Comparison of ENCODE assay signal across 9 cellular contexts in the genomic region with DNA sequence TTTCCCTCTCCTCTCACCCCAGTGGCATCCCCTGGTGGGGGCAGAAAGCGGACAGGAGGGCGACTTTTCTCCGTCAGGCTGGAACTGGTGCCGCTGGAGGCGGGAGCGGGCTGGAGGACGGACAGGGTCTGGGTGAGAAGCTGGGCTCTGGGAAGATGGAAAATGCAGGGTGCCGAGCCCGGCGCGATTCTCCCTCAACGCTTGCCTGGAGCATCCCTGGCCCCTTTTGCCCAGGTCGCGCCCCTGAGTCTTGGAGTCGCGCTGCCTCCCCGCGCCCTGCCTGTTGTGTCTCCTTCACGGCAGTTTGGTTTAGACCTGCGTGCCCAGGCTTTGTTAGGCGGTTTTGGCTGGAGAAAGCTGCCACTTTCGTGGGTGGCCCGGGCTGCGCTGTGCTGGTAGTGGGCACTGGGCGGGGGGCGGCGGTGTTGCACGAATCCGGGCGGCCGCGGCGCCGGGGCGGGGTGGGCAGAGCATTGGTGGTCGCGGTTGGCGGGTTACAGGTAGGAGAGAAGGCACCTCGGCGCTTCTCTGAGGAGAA. TPM values are rescaled to one million over a fixed set of nuclear protein-coding genes. Genes with fewer than 3 reads are reported as not detected.
A peak's percentile ranks its signal among the peaks of the same experiment; 100 is the strongest.
DNase-seq lines count a peak whose midpoint lies in the region; ATAC-seq and TF ChIP-seq lines count a peak whose summit lies in the region.
"Had no signal": no experiment of that assay in that cellular context is flagged by ENCODE, and none has a peak within 500 bp of the region (broad histone marks: within the 10 kb centered on the region; RNA-seq: fewer than 3 reads in every experiment).

No MANE protein-coding gene starts in this region.

- H3K4me1 ChIP-seq in adrenal gland (replicated peaks in 1 of 2): peaks cover 0 to 8% of the 10 kb centered on the region in 2 donors
- no peaks in the 10 kb centered on the region for H3K4me1 ChIP-seq in gastrocnemius medialis

- TF ChIP-seq CTCF in adrenal gland (IDR thresholded peaks at IDR 0.05): no peak
- TF ChIP-seq CTCF in gastrocnemius medialis (IDR thresholded peaks at IDR 0.05 in 4 of 5, conservative IDR thresholded peaks at IDR 0.05 in 1 of 5): no peak

- peaks cover 4% of the 10 kb centered on the region for H3K36me3 Mint-ChIP-seq in activated T-helper 1 cell treated with anti-CD3 and anti-CD28 coated beads, Interleukin-12 subunit alpha, Interleukin-12 subunit beta, Interleukin-2, Interleukin-4 antibody, amounts not matched to agents 30 ng/mL and 10 ng/mL and 1 ng/mL, durations not matched to agents 14 hours and 24 hours and 36 hours (ENCODE audit: low read depth)

- DNase-seq in H7 (peak; percentile 66), adrenal gland (peak in 5 of 7 donors; percentile 22 to 39 (median 26)), hypothalamus (lab: John Stamatoyannopoulos, UW) (peak in 44 of 51 donors; percentile 12 to 80 (median 50)), gastrocnemius medialis (no peak), epidermal melanocyte (ENCODE audit: insufficient read length, low spot score) (no peak), amniotic stem cell (lab: John Stamatoyannopoulos, UW) (no peak)
- DNase-seq in activated T-helper 1 cell treated with anti-CD3 and anti-CD28 coated beads, Interleukin-12 subunit alpha, Interleukin-12 subunit beta, Interleukin-2, Interleukin-4 antibody, amounts not matched to agents 30 ng/mL and 10 ng/mL and 1 ng/mL, durations not matched to agents 14 hours and 24 hours and 36 hours (ENCODE audit: low spot score): no peak
- DNase-seq: activated naive CD4-positive, alpha-beta T cell treated with anti-CD3 and anti-CD28 coated beads for 36 hours had no signal

- intact Hi-C loops in adrenal gland (cut with DNase I): no loop called here
- intact Hi-C loops in gastrocnemius medialis (cut with DNase I; ENCODE audit: low total_unique reads): no loop called here
- intact Hi-C loops in activated T-helper 1 cell treated with anti-CD3 and anti-CD28 coated beads, Interleukin-12 subunit alpha, Interleukin-12 subunit beta, Interleukin-2, Interleukin-4 antibody, amounts not matched to agents 30 ng/mL and 10 ng/mL and 1 ng/mL, durations not matched to agents 14 hours and 24 hours and 36 hours (cut with micrococcal nuclease): no loop called here

- no peak overlapping the region for H3K4me3 Mint-ChIP-seq in activated T-helper 1 cell treated with anti-CD3 and anti-CD28 coated beads, Interleukin-12 subunit alpha, Interleukin-12 subunit beta, Interleukin-2, Interleukin-4 antibody, amounts not matched to agents 30 ng/mL and 10 ng/mL and 1 ng/mL, durations not matched to agents 14 hours and 24 hours and 36 hours
- H3K4me3 Mint-ChIP-seq: activated naive CD4-positive, alpha-beta T cell treated with anti-CD3 and anti-CD28 coated beads for 36 hours had no signal

- no peak for TF ChIP-seq POLR2A in adrenal gland (IDR thresholded peaks at IDR 0.05)
- no peak for TF ChIP-seq POLR2A in gastrocnemius medialis (IDR thresholded peaks at IDR 0.05)

- WGBS in adrenal gland, 4 donors: 1 to 5% (median 2%) methylated on average over 4 to 40 of the region's 40 CpGs

- peak overlapping the region in 3 of 5 donors; percentile 24 to 44 (median 29) for H3K27ac ChIP-seq in adrenal gland
- H3K27ac ChIP-seq in gastrocnemius medialis: no peak overlapping the region

- H3K4me1 Mint-ChIP-seq in activated T-helper 1 cell treated with anti-CD3 and anti-CD28 coated beads, Interleukin-12 subunit alpha, Interleukin-12 subunit beta, Interleukin-2, Interleukin-4 antibody, amounts not matched to agents 30 ng/mL and 10 ng/mL and 1 ng/mL, durations not matched to agents 14 hours and 24 hours and 36 hours (ENCODE audit: low read depth): no peaks in the 10 kb centered on the region

- H3K4me3 ChIP-seq in H7 (ENCODE audit: insufficient read depth, low read depth, low read length): peak overlapping the region; percentile 64
- peak overlapping the region in 3 of 4 donors; percentile 22 to 69 (median 61) for H3K4me3 ChIP-seq in adrenal gland
- peak overlapping the region; percentile 5 to 49 (median 46) for H3K4me3 ChIP-seq in gastrocnemius medialis

- H3K9me3 ChIP-seq in adrenal gland (replicated peaks in 1 of 3): no peaks in the 10 kb centered on the region
- no peaks in the 10 kb centered on the region for H3K9me3 ChIP-seq in gastrocnemius medialis

- no peaks in the 10 kb centered on the region for H3K9me3 Mint-ChIP-seq in activated T-helper 1 cell treated with anti-CD3 and anti-CD28 coated beads, Interleukin-12 subunit alpha, Interleukin-12 subunit beta, Interleukin-2, Interleukin-4 antibody, amounts not matched to agents 30 ng/mL and 10 ng/mL and 1 ng/mL, durations not matched to agents 14 hours and 24 hours and 36 hours
- H3K9me3 Mint-ChIP-seq: activated naive CD4-positive, alpha-beta T cell treated with anti-CD3 and anti-CD28 coated beads for 36 hours had no signal

- in situ Hi-C loops in gastrocnemius medialis (cut with MboI; ENCODE audit: low sequenced_read_pairs in 4 of 4): no loop called here

- peaks cover 43% of the 10 kb centered on the region for H3K27me3 ChIP-seq in H7 (ENCODE audit: control insufficient read depth, insufficient read depth, low read length)
- H3K27me3 ChIP-seq in adrenal gland: no peaks in the 10 kb centered on the region
- H3K27me3 ChIP-seq in gastrocnemius medialis: peaks cover 29 to 40% (median 36%) of the 10 kb centered on the region in 3 donors

- no peak overlapping the region for H3K27ac Mint-ChIP-seq in activated T-helper 1 cell treated with anti-CD3 and anti-CD28 coated beads, Interleukin-12 subunit alpha, Interleukin-12 subunit beta, Interleukin-2, Interleukin-4 antibody, amounts not matched to agents 30 ng/mL and 10 ng/mL and 1 ng/mL, durations not matched to agents 14 hours and 24 hours and 36 hours
- H3K27ac Mint-ChIP-seq: activated naive CD4-positive, alpha-beta T cell treated with anti-CD3 and anti-CD28 coated beads for 36 hours had no signal

- H3K36me3 ChIP-seq in H7 (replicated peaks; ENCODE audit: control insufficient read depth, insufficient read depth, low read length) (no peaks in the 10 kb centered on the region), adrenal gland (replicated peaks in 1 of 2) (no peaks in the 10 kb centered on the region), gastrocnemius medialis (no peaks in the 10 kb centered on the region)

- H3K27me3 Mint-ChIP-seq in activated T-helper 1 cell treated with anti-CD3 and anti-CD28 coated beads, Interleukin-12 subunit alpha, Interleukin-12 subunit beta, Interleukin-2, Interleukin-4 antibody, amounts not matched to agents 30 ng/mL and 10 ng/mL and 1 ng/mL, durations not matched to agents 14 hours and 24 hours and 36 hours (ENCODE audit: insufficient read depth): peaks cover 52% of the 10 kb centered on the region

- ATAC-seq in gastrocnemius medialis (no peak), GM21381 (IDR thresholded peaks at IDR 0.05; ENCODE audit: unreplicated experiment) (no peak)

RNA-seq across cellular contexts. Expression of a gene that starts 2.0 kb away (rescaled TPM):
- total RNA-seq in H7 (2014; rRNA removed; shearing (Covaris generic)): 6.8 and 15.7 TPM in 2 replicates
- 10 to 100 TPM; 10.8 to 54.4 (median 24.4) TPM for total RNA-seq in adrenal gland
- polyA plus RNA-seq in adrenal gland: 10 to 100 TPM in 1 of 3 donors, 1 to 10 TPM in 2; 2.4 to 13.3 (median 4.6) TPM
- total RNA-seq in gastrocnemius medialis: 1 to 10 TPM in 2 of 4 donors, under 1 TPM in 2; 0.69 to 2.2 (median 1.1) TPM
- not detected in 2 replicates for total RNA-seq in activated T-helper 1 cell treated with anti-CD3 and anti-CD28 coated beads, Interleukin-12 subunit alpha, Interleukin-12 subunit beta, Interleukin-2, Interleukin-4 antibody, amounts not matched to agents 30 ng/mL and 10 ng/mL and 1 ng/mL, durations not matched to agents 14 hours and 24 hours and 36 hours
- total RNA-seq: activated naive CD4-positive, alpha-beta T cell treated with anti-CD3 and anti-CD28 coated beads for 36 hours had no signal

Comparison
In these comparisons a context has a peak if more than half of its experiments do, and no peak if none do; other contexts are left out.
1. DNase-seq: peak in H7 (single experiment), adrenal gland (5 of 7) and hypothalamus (44 of 51); none in gastrocnemius medialis (0 of 2), activated T-helper 1 cell treated with anti-CD3 and anti-CD28 coated beads, Interleukin-12 subunit alpha, Interleukin-12 subunit beta, Interleukin-2, Interleukin-4 antibody, amounts not matched to agents 30 ng/mL and 10 ng/mL and 1 ng/mL, durations not matched to agents 14 hours and 24 hours and 36 hours (single experiment), epidermal melanocyte (single experiment) and amniotic stem cell (single experiment).
2. H3K27ac ChIP-seq: peak in adrenal gland (3 of 5); none in gastrocnemius medialis (0 of 4).
3. Peak in every context shown above with its lines, with median percentiles within 50 percentile points of each other: H3K4me3 ChIP-seq.